1 cellular context compared by ENCODE assay signal in the genomic region with DNA sequence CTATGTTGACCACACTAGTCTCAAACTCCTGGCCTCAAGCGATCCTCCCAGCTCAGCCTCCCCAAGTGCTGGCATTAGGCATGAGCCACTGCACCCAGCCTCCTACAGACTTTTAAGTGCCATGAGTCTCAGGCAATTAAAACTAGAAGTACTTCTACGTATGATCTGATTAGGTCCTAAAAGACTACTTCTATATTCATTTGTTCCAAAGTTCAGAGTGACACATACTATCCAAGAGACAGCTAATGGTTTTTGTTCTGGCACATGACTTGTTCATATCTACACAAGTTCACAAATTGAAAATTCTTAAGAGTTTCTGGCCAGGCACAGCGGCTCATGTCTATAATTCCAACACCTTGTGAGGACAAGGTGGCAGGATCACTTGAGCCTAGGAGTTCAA.
TF ChIP-seq lines count a peak whose summit lies in the region.

No MANE protein-coding gene starts in this region.

TF ChIP-seq in HepG2, 621 proteins besides CTCF, POLR2A, EP300 and RAD21:
- TF ChIP-seq ZNF382 (CRISPR knock-in tag; IDR thresholded peaks at IDR 0.05; ENCODE audit: borderline replicate concordance) (no peak), ZNF7 (CRISPR knock-in tag; IDR thresholded peaks at IDR 0.05) (peak; percentile 78), CREB1 (IDR thresholded peaks at IDR 0.05) (no peak), CREB1 (CRISPR knock-in tag; IDR thresholded peaks at IDR 0.05) (no peak)
TF ChIP-seq in HepG2: peak in this region for 1.
